Comparison of ENCODE assay signal across 19 cellular contexts in genomic region chr2:61938511-61938910, GRCh38. TPM values are rescaled to one million over a fixed set of nuclear protein-coding genes. Genes with fewer than 3 reads are reported as not detected.
DNase-seq lines count a peak whose midpoint lies in the region; ATAC-seq and TF ChIP-seq lines count a peak whose summit lies in the region.
"Had no signal": no experiment of that assay in that cellular context is flagged by ENCODE, and none has a peak within 500 bp of the region (broad histone marks: within the 10 kb centered on the region; RNA-seq: fewer than 3 reads in every experiment).

No MANE protein-coding gene starts in this region.

- no peak for TF ChIP-seq POLR2A in gastroesophageal sphincter (IDR thresholded peaks at IDR 0.05)
- TF ChIP-seq POLR2A in uterus (IDR thresholded peaks at IDR 0.05) = no peak

- CTCF ChIA-PET in WTC11 (lab: Charles Lee) = no interaction called here

- no peaks in the 10 kb centered on the region for H3K9me3 ChIP-seq in right cardiac atrium (ENCODE audit: control insufficient read depth, low read length)
- no peaks in the 10 kb centered on the region for H3K9me3 ChIP-seq in gastroesophageal sphincter
- H3K9me3 ChIP-seq in tibial artery = no peaks in the 10 kb centered on the region
- H3K9me3 ChIP-seq in uterus = no peaks in the 10 kb centered on the region

- WGBS in right cardiac atrium = 25% methylated on average over 3 of the region's 3 CpGs
- 44 to 46% methylated on average over 3 of the region's 3 CpGs for WGBS in gastroesophageal sphincter (ENCODE audit: low coverage in 1 of 2), 2 donors

- H3K4me1 Mint-ChIP-seq in WTC11 = peaks cover 12% of the 10 kb centered on the region
- H3K4me1 Mint-ChIP-seq: CD4-positive, CD25-positive, alpha-beta regulatory T cell had no signal

- no peaks in the 10 kb centered on the region for H3K27me3 Mint-ChIP-seq in WTC11 (ENCODE audit: low read depth)
- H3K27me3 Mint-ChIP-seq: CD4-positive, CD25-positive, alpha-beta regulatory T cell had no signal

- DNase-seq in right cardiac atrium (no peak), left ventricle myocardium superior (no peak), WTC11 (ENCODE audit: low spot score) (no peak), tibial artery (no peak), uterus (no peak), hypothalamus (lab: John Stamatoyannopoulos, UW) (no peak), NCI-H526 treated with DMSO at 0.1 percent for 48 hours (lab: John Stamatoyannopoulos, UW) (no peak)
- DNase-seq: ACHN; CD4-positive, CD25-positive, alpha-beta regulatory T cell; DMS53; EL; GOT3; NCI-H1105 treated with DMSO at 0.1 percent for 48 hours; NCI-H1694; NCI-H2081 treated with DMSO at 0.1 percent for 48 hours; NCI-H446 treated with DMSO at 0.1 percent for 48 hours; OCI-M1; SIG-M5 had no signal

- H3K27me3 ChIP-seq in right cardiac atrium (ENCODE audit: control insufficient read depth, insufficient read depth) (no peaks in the 10 kb centered on the region), gastroesophageal sphincter (no peaks in the 10 kb centered on the region), tibial artery (no peaks in the 10 kb centered on the region), uterus (no peaks in the 10 kb centered on the region)

- ATAC-seq in right cardiac atrium (no peak), left ventricle myocardium superior (no peak), WTC11 (no peak), gastroesophageal sphincter (no peak)

- no peak for TF ChIP-seq EP300 in gastroesophageal sphincter (IDR thresholded peaks at IDR 0.05)

- peak overlapping the region; percentile 5; the same call in 1 of the 2 replicates for H3K27ac Mint-ChIP-seq in WTC11
- H3K27ac Mint-ChIP-seq: CD4-positive, CD25-positive, alpha-beta regulatory T cell had no signal

- H3K36me3 ChIP-seq in gastroesophageal sphincter (peaks cover 0 to 12% of the 10 kb centered on the region in 2 donors), tibial artery (peaks cover 0 to 10% (median 6%) of the 10 kb centered on the region in 3 donors), uterus (no peaks in the 10 kb centered on the region)

- POLR2A ChIA-PET in WTC11 (lab: Charles Lee) = interaction anchor here (1.1 kb wide), 1 partner anchor 10 kb away, joined by 5 read pairs; no protein-coding TSS in a partner anchor

- TF ChIP-seq CTCF in WTC11 (IDR thresholded peaks at IDR 0.05) (no peak), gastroesophageal sphincter (IDR thresholded peaks at IDR 0.05) (no peak), tibial artery (IDR thresholded peaks at IDR 0.05) (no peak), uterus (IDR thresholded peaks at IDR 0.05) (no peak)

- H3K4me1 ChIP-seq in right cardiac atrium (ENCODE audit: control insufficient read depth, insufficient read depth, low read length) (peaks cover 1% of the 10 kb centered on the region), gastroesophageal sphincter (peaks cover 0 to 7% (median 0%) of the 10 kb centered on the region in 3 donors), tibial artery (peaks cover 0 to 31% (median 13%) of the 10 kb centered on the region in 4 donors), uterus (peaks cover 0 to 9% of the 10 kb centered on the region in 2 donors)

- H3K27ac ChIP-seq in right cardiac atrium (ENCODE audit: low read length) (peak overlapping the region; percentile 43), gastroesophageal sphincter (peak overlapping the region in 3 of 4 donors; percentile 37 to 40 (median 40)), tibial artery (peak overlapping the region; percentile 31 to 56), uterus (peak overlapping the region in 1 of 2 donors; percentile 41)

- H3K4me3 ChIP-seq in right cardiac atrium (ENCODE audit: low read length) (no peak overlapping the region), gastroesophageal sphincter (no peak overlapping the region), tibial artery (no peak overlapping the region), uterus (no peak overlapping the region)

- intact Hi-C loops in right cardiac atrium (cut with DNase I) = no loop called here
- intact Hi-C loops in left ventricle myocardium superior (cut with micrococcal nuclease) = no loop called here
- intact Hi-C loops in tibial artery (cut with DNase I; ENCODE audit: low total_unique reads) = no loop called here
- intact Hi-C loops in uterus (cut with DNase I; ENCODE audit: low total_unique reads) = no loop called here

- no peak overlapping the region for H3K4me3 Mint-ChIP-seq in WTC11
- H3K4me3 Mint-ChIP-seq: CD4-positive, CD25-positive, alpha-beta regulatory T cell had no signal

- H3K36me3 Mint-ChIP-seq in WTC11 = no peaks in the 10 kb centered on the region; the same call in 1 of the 2 replicates

- H3K9me3 Mint-ChIP-seq in WTC11 = peaks cover 4% of the 10 kb centered on the region; the same call in 1 of the 2 replicates
- H3K9me3 Mint-ChIP-seq: CD4-positive, CD25-positive, alpha-beta regulatory T cell had no signal

TF ChIP-seq in WTC11, 78 proteins besides CTCF, POLR2A, EP300 and RAD21 (continues in another document):
- TF ChIP-seq E2F4 (CRISPR knock-in tag; IDR thresholded peaks at IDR 0.05; ENCODE audit: borderline replicate concordance, low read depth) (no peak), ZNF219 (CRISPR knock-in tag; IDR thresholded peaks at IDR 0.05; ENCODE audit: borderline replicate concordance) (no peak), ZNF317 (CRISPR knock-in tag; IDR thresholded peaks at IDR 0.05; ENCODE audit: borderline replicate concordance, low read depth) (no peak), PREB (CRISPR knock-in tag; IDR thresholded peaks at IDR 0.05; ENCODE audit: borderline replicate concordance) (no peak), OVOL2 (CRISPR knock-in tag; IDR thresholded peaks at IDR 0.05; ENCODE audit: borderline replicate concordance) (no peak), NR2C2 (CRISPR knock-in tag; IDR thresholded peaks at IDR 0.05) (no peak), USF1 (CRISPR knock-in tag; IDR thresholded peaks at IDR 0.05) (no peak), EMX1 (CRISPR knock-in tag; IDR thresholded peaks at IDR 0.05) (no peak), KAT7 (CRISPR knock-in tag; IDR thresholded peaks at IDR 0.05; ENCODE audit: borderline replicate concordance) (no peak)
- TF ChIP-seq, protein P1, sequence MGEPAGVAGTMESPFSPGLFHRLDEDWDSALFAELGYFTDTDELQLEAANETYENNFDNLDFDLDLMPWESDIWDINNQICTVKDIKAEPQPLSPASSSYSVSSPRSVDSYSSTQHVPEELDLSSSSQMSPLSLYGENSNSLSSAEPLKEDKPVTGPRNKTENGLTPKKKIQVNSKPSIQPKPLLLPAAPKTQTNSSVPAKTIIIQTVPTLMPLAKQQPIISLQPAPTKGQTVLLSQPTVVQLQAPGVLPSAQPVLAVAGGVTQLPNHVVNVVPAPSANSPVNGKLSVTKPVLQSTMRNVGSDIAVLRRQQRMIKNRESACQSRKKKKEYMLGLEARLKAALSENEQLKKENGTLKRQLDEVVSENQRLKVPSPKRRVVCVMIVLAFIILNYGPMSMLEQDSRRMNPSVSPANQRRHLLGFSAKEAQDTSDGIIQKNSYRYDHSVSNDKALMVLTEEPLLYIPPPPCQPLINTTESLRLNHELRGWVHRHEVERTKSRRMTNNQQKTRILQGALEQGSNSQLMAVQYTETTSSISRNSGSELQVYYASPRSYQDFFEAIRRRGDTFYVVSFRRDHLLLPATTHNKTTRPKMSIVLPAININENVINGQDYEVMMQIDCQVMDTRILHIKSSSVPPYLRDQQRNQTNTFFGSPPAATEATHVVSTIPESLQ (CRISPR knock-in tag; IDR thresholded peaks at IDR 0.05) = no peak

RNA-seq across cellular contexts. Expression of gene COMMD1, which starts 33.0 kb away (rescaled TPM):
- total RNA-seq in right cardiac atrium (10 to 100 TPM; 45.3 to 62.3 (median 56.3) TPM), left ventricle myocardium superior (57.3 TPM), WTC11 (2021) (21.4 to 24.7 TPM (median 21.8 TPM) in 3 replicates), gastroesophageal sphincter (10 to 100 TPM; 32.3 to 50.4 (median 44.2) TPM), uterus (10 to 100 TPM in 3 of 4 donors, 1 to 10 TPM in 1; 8.5 to 80.7 (median 48.2) TPM)
- polyA plus RNA-seq in right cardiac atrium = 92.4 TPM

RNA-seq across cellular contexts. Expression of gene CCT4, which starts 50.1 kb away (rescaled TPM):
- 100 to 1,000 TPM in 3 of 4 donors, 10 to 100 TPM in 1; 89.7 to 112 (median 105) TPM for total RNA-seq in right cardiac atrium
- polyA plus RNA-seq in right cardiac atrium = 74.1 TPM
- total RNA-seq in left ventricle myocardium superior = 102 TPM
- 345 to 362 TPM (median 359 TPM) in 3 replicates for total RNA-seq in WTC11 (2021)
- 10 to 100 TPM; 82.7 to 97.1 (median 90.1) TPM for total RNA-seq in gastroesophageal sphincter
- 100 to 1,000 TPM in 2 of 4 donors, 10 to 100 TPM in 2; 88.4 to 151 (median 120) TPM for total RNA-seq in uterus
